Comparison of ENCODE assay signal across 10 cellular contexts in genomic region chr3:159872374-159873109, GRCh38. TPM values are rescaled to one million over a fixed set of nuclear protein-coding genes. Genes with fewer than 3 reads are reported as not detected.
DNase-seq lines count a peak whose midpoint lies in the region; ATAC-seq and TF ChIP-seq lines count a peak whose summit lies in the region.
"Had no signal": no experiment of that assay in that cellular context is flagged by ENCODE, and none has a peak within 500 bp of the region (broad histone marks: within the 10 kb centered on the region; RNA-seq: fewer than 3 reads in every experiment).

No MANE protein-coding gene starts in this region.

- no peak overlapping the region for H3K27ac Mint-ChIP-seq in activated naive CD8-positive, alpha-beta T cell treated with anti-CD3 and anti-CD28 coated beads, Interleukin-2, amount 50 U/mL, for 24 hours

- H3K4me2 ChIP-seq in HCT116 (ENCODE audit: low read length), result peak overlapping the region; percentile 55

- no peaks in the 10 kb centered on the region for H3K4me1 Mint-ChIP-seq in activated naive CD8-positive, alpha-beta T cell treated with anti-CD3 and anti-CD28 coated beads, Interleukin-2, amount 50 U/mL, for 24 hours

- TF ChIP-seq CTCF in A673 (conservative IDR thresholded peaks at IDR 0.05; ENCODE audit: low read depth, low read length), result no peak
- no peak for TF ChIP-seq CTCF in HCT116 (IDR thresholded peaks at IDR 0.05 in 2 of 3, conservative IDR thresholded peaks at IDR 0.05 in 1 of 3; ENCODE audit: borderline replicate concordance in 1 of 3, insufficient read depth in 1 of 3, low read depth in 2 of 3, low read length in 2 of 3)

- H3K27ac ChIP-seq in A673 (ENCODE audit: low read depth, low read length, poor library complexity, severe bottlenecking), result no peak overlapping the region
- H3K27ac ChIP-seq in HCT116 (ENCODE audit: low read depth, low read length), result peak overlapping the region; percentile 19; the same call in 1 of the 2 replicates

- H3K4me1 ChIP-seq in A673 (ENCODE audit: insufficient read depth, low read length, poor library complexity, severe bottlenecking) (peaks cover 22% of the 10 kb centered on the region), HCT116 (ENCODE audit: control insufficient read depth in 1 of 2, insufficient read depth in 2 of 2, low read length in 2 of 2) (peaks cover 23 to 27% of the 10 kb centered on the region in 2 experiments)

- H3K9ac ChIP-seq in HCT116 (ENCODE audit: low read length), result 0 out of 2 replicates have a peak overlapping the region, but pooled peaks have one; percentile 2

- BruUV-seq in A673 (replicated peaks; lab: Mats Ljungman, UMichigan) (no TSS peak), HCT116 (replicated peaks; lab: Mats Ljungman, UMichigan) (no TSS peak)

- H3K27me3 ChIP-seq in A673 (replicated peaks; ENCODE audit: insufficient read depth, low read depth, low read length, poor library complexity), result peaks cover 9% of the 10 kb centered on the region
- H3K27me3 ChIP-seq in HCT116 (ENCODE audit: insufficient read depth, low read length), result no peaks in the 10 kb centered on the region

- DNase-seq in A673 (ENCODE audit: low spot score) (peak; percentile 69), HCT116 (ENCODE audit: low read depth, low spot score) (peak; percentile 86), left ventricle myocardium superior (no peak), NCI-H2227 (lab: John Stamatoyannopoulos, UW; ENCODE audit: unreplicated experiment) (no peak), HuH-7.5 (ENCODE audit: low spot score) (no peak)
- no peak for DNase-seq in stimulated activated CD4-positive, alpha-beta T cell treated with anti-CD3 and anti-CD28 coated beads, Interleukin-1b, Interleukin-23, amount 100 ng/mL, for 48 hours
- no peak for DNase-seq in activated naive CD8-positive, alpha-beta T cell treated with anti-CD3 and anti-CD28 coated beads, Interleukin-2, amount 50 U/mL, for 24 hours
- DNase-seq: DND-41 had no signal

- H3K27me3 Mint-ChIP-seq in activated naive CD8-positive, alpha-beta T cell treated with anti-CD3 and anti-CD28 coated beads, Interleukin-2, amount 50 U/mL, for 24 hours, result peaks cover 9% of the 10 kb centered on the region

- no peak overlapping the region for H2AFZ ChIP-seq in HCT116 (ENCODE audit: low read depth, low read length, poor library complexity, severe bottlenecking)

- H3K36me3 Mint-ChIP-seq in activated naive CD8-positive, alpha-beta T cell treated with anti-CD3 and anti-CD28 coated beads, Interleukin-2, amount 50 U/mL, for 24 hours (ENCODE audit: low read depth), result no peaks in the 10 kb centered on the region

- TF ChIP-seq POLR2A in HCT116 (IDR thresholded peaks at IDR 0.05; ENCODE audit: borderline replicate concordance, extremely low read depth, insufficient read depth, insufficient read length), result no peak

- H3K36me3 ChIP-seq in A673 (ENCODE audit: insufficient read depth, low read length, poor library complexity, severe bottlenecking) (no peaks in the 10 kb centered on the region), HCT116 (ENCODE audit: control insufficient read depth in 1 of 2, insufficient read depth in 2 of 2, low read length in 2 of 2) (no peaks in the 10 kb centered on the region)

- no peaks in the 10 kb centered on the region for H3K9me3 Mint-ChIP-seq in activated naive CD8-positive, alpha-beta T cell treated with anti-CD3 and anti-CD28 coated beads, Interleukin-2, amount 50 U/mL, for 24 hours

- RAD21 ChIA-PET in HCT116 (lab: Charles Lee; ENCODE audit: low non-redundant PET in 1 of 2, low total read pairs in 2 of 2, uncharacterized antibody in 2 of 2, unreplicated experiment in 2 of 2), result no interaction called here

- no peaks in the 10 kb centered on the region for H3K79me2 ChIP-seq in HCT116 (ENCODE audit: insufficient read depth, low read length)

- TF ChIP-seq RAD21 in HCT116 (IDR thresholded peaks at IDR 0.05; ENCODE audit: low read depth), result 0 out of 2 replicates have a peak, but pooled peaks have one; percentile 22

- H3K9me2 ChIP-seq in HCT116 (ENCODE audit: insufficient read depth), result no peaks in the 10 kb centered on the region

- ATAC-seq in HCT116 (peak; percentile 91), SK-N-SH treated with all-trans-retinoic acid at 6 μM for 48 hours (peak; percentile 97), left ventricle myocardium superior (peak; percentile 66)
- ATAC-seq in activated naive CD8-positive, alpha-beta T cell treated with anti-CD3 and anti-CD28 coated beads, Interleukin-2, amount 50 U/mL, for 24 hours, result no peak
- ATAC-seq: activated CD4-positive, CD25-positive, alpha-beta regulatory T cell treated with anti-CD3 and anti-CD28 coated beads, Interleukin-2, amount 50 U/mL, for 24 hours had no signal

- H3K9me3 ChIP-seq in A673 (ENCODE audit: low read depth, low read length, poor library complexity, severe bottlenecking) (no peaks in the 10 kb centered on the region), HCT116 (ENCODE audit: control insufficient read depth in 1 of 2, insufficient read depth in 1 of 2, low read depth in 1 of 2, low read length in 2 of 2) (no peaks in the 10 kb centered on the region)

- no peak overlapping the region for H3K4me3 ChIP-seq in A673 (ENCODE audit: low read depth, low read length, poor library complexity, severe bottlenecking)
- H3K4me3 ChIP-seq in HCT116 (replicated peaks in 1 of 2; ENCODE audit: low read depth in 1 of 2, low read length in 2 of 2), result no peak overlapping the region; a peak in 1 of 4 replicates

- no peaks in the 10 kb centered on the region for H4K20me1 ChIP-seq in HCT116 (ENCODE audit: insufficient read depth)

- POLR2A ChIA-PET in A673 (lab: Charles Lee; ENCODE audit: low non-redundant PET), result no interaction called here
- POLR2A ChIA-PET in HCT116 (lab: Charles Lee), result interaction anchor here (1.6 kb wide), 1 partner anchor 12 kb away, joined by 4 read pairs; no protein-coding TSS in a partner anchor

- intact Hi-C loops in A673 (cut with micrococcal nuclease; ENCODE audit: unreplicated experiment) (loop anchor here (2.0 kb wide), 1 partner anchor 44 kb away; no protein-coding TSS in a partner anchor), HCT116 (cut with micrococcal nuclease) (loop anchor here (5.0 kb wide), 1 partner anchor 45 kb away; no protein-coding TSS in a partner anchor), left ventricle myocardium superior (cut with micrococcal nuclease) (no loop called here)

- CTCF ChIA-PET in A673 (lab: Charles Lee), result no interaction called here
- CTCF ChIA-PET in HCT116 (lab: Charles Lee), result interaction anchor here (1.0 to 2.7 kb wide), 6 partner anchors 12 to 131 kb away, joined by 3 to 16 read pairs (median 5); partner anchors contain the start of gene IL12A

- no peak overlapping the region for H3K4me3 Mint-ChIP-seq in activated naive CD8-positive, alpha-beta T cell treated with anti-CD3 and anti-CD28 coated beads, Interleukin-2, amount 50 U/mL, for 24 hours

TF ChIP-seq in HCT116, 20 proteins besides CTCF, POLR2A, EP300 and RAD21 (continues in another document):
- TF ChIP-seq CBX3 (IDR thresholded peaks at IDR 0.05; ENCODE audit: low read depth) (peak; percentile 85), EZH2 (IDR thresholded peaks at IDR 0.05) (no peak)
- TF ChIP-seq, protein P1, sequence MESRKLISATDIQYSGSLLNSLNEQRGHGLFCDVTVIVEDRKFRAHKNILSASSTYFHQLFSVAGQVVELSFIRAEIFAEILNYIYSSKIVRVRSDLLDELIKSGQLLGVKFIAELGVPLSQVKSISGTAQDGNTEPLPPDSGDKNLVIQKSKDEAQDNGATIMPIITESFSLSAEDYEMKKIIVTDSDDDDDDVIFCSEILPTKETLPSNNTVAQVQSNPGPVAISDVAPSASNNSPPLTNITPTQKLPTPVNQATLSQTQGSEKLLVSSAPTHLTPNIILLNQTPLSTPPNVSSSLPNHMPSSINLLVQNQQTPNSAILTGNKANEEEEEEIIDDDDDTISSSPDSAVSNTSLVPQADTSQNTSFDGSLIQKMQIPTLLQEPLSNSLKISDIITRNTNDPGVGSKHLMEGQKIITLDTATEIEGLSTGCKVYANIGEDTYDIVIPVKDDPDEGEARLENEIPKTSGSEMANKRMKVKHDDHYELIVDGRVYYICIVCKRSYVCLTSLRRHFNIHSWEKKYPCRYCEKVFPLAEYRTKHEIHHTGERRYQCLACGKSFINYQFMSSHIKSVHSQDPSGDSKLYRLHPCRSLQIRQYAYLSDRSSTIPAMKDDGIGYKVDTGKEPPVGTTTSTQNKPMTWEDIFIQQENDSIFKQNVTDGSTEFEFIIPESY (IDR thresholded peaks at IDR 0.05; ENCODE audit: extremely low read depth, insufficient replicate concordance, low read length), result no peak
- TF ChIP-seq, protein P2, sequence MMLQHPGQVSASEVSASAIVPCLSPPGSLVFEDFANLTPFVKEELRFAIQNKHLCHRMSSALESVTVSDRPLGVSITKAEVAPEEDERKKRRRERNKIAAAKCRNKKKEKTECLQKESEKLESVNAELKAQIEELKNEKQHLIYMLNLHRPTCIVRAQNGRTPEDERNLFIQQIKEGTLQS (IDR thresholded peaks at IDR 0.05), result peak; percentile 74

TF ChIP-seq in SK-N-SH treated with all-trans-retinoic acid at 6 μM for 48 hours, 23 proteins besides CTCF, POLR2A, EP300 and RAD21:
- TF ChIP-seq CREB5 (CRISPR knock-in tag; IDR thresholded peaks at IDR 0.05; ENCODE audit: low read depth) (peak; percentile 66; the same call in 1 of the 2 replicates), ZFP30 (CRISPR knock-in tag; IDR thresholded peaks at IDR 0.05) (no peak), TCF4 (CRISPR knock-in tag; IDR thresholded peaks at IDR 0.05; ENCODE audit: borderline replicate concordance) (no peak), RARB (CRISPR knock-in tag; IDR thresholded peaks at IDR 0.05) (no peak), ZNF565 (CRISPR knock-in tag; conservative IDR thresholded peaks at IDR 0.05; ENCODE audit: low read depth) (no peak), ISL1 (CRISPR knock-in tag; IDR thresholded peaks at IDR 0.05) (peak; percentile 73), GLIS3 (CRISPR knock-in tag; IDR thresholded peaks at IDR 0.05) (no peak), TOX (CRISPR knock-in tag; IDR thresholded peaks at IDR 0.05; ENCODE audit: borderline replicate concordance) (no peak), ZNF70 (CRISPR knock-in tag; IDR thresholded peaks at IDR 0.05) (no peak), ZNF8 (CRISPR knock-in tag; IDR thresholded peaks at IDR 0.05) (no peak), ZFP3 (CRISPR knock-in tag; IDR thresholded peaks at IDR 0.05) (no peak)

RNA-seq across cellular contexts. Expression of gene SCHIP1, which starts 32.9 kb away (rescaled TPM):
- total RNA-seq in A673 (2021), result 0.11 and 0.35 TPM in 2 replicates
- 0.34 TPM for total RNA-seq in HCT116 (2021; ENCODE audit: unreplicated experiment)
- 0.52 and 1.2 TPM in 2 replicates for polyA plus RNA-seq in HCT116 (2012)
- 56.3 TPM for total RNA-seq in left ventricle myocardium superior

Comparison
In these comparisons a context has a peak if more than half of its experiments do, and no peak if none do; other contexts are left out.
1. DNase-seq: peak in A673 (single experiment) and HCT116 (single experiment); none in left ventricle myocardium superior (single experiment), NCI-H2227 (single experiment), HuH-7.5 (single experiment), stimulated activated CD4-positive, alpha-beta T cell treated with anti-CD3 and anti-CD28 coated beads, Interleukin-1b, Interleukin-23, amount 100 ng/mL, for 48 hours (single experiment) and activated naive CD8-positive, alpha-beta T cell treated with anti-CD3 and anti-CD28 coated beads, Interleukin-2, amount 50 U/mL, for 24 hours (single experiment).
2. RNA of gene SCHIP1, which starts 32.9 kb away (total RNA-seq): 56.3 TPM in left ventricle myocardium superior (single experiment); 0.34 TPM in HCT116 (single experiment) and 0.11 to 0.35 TPM in A673; every median in the first group is over 10 times any median in the second.